Comparison of ENCODE assay signal across 17 cellular contexts in the genomic region with DNA sequence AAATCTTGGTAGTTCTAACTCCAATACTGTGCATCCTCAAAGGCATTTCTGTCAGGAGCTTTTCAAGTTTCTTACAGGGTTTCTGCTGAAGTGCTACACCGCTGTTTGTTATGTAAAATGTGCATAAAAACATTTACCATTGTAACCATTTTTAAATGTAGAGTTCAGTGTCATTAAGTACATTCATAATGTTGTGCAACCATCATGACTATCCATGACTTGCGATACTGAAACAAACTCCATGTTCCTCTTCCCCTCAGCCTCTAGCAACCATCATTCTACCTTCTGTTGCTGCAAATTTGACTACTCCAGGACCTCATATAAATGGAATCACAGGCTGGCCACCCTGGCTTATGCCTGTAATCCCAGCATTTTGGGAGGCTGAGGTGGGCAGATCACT.
"Had no signal": no experiment of that assay in that cellular context is flagged by ENCODE, and none has a peak within 500 bp of the region (broad histone marks: within the 10 kb centered on the region; RNA-seq: fewer than 3 reads in every experiment).

No MANE protein-coding gene starts in this region.

- ATAC-seq: body of pancreas; left cardiac atrium; lower lobe of right lung; naive thymus-derived CD4-positive, alpha-beta T cell; right cardiac atrium; stimulated activated naive B cell treated with anti-CD40 and anti-IgM and Interleukin-4, amounts not matched to agents 10 μg/mL and 1 μg/mL and 100 μg/mL, for 72 hours had no signal

- DNase-seq: activated CD4-positive, alpha-beta T cell treated with anti-CD3 and anti-CD28 coated beads for 4 hours; activated effector memory CD4-positive, alpha-beta T cell treated with Interleukin-2 at 50 U/mL for 16 hours; activated T-cell treated with anti-CD3 and anti-CD28 coated beads, Interleukin-2, amount 50 U/mL, for 1 hour; amniotic stem cell; body of pancreas; glutamatergic neuron; immature natural killer cell; left cardiac atrium; lower lobe of right lung; naive thymus-derived CD4-positive, alpha-beta T cell; nucleus accumbens; right cardiac atrium; stimulated activated CD4-positive, alpha-beta T cell treated with anti-CD3 and anti-CD28 coated beads, Interleukin-1b, Interleukin-23, amount 100 ng/mL, for 48 hours; stimulated activated naive B cell treated with anti-CD40 and anti-IgM and Interleukin-4, amounts not matched to agents 10 μg/mL and 1 μg/mL and 100 μg/mL, for 72 hours had no signal

- H3K9me3 ChIP-seq: body of pancreas, esophagus muscularis mucosa, lower lobe of right lung, tibial nerve, vagina had no signal

- H3K4me3 ChIP-seq: body of pancreas, esophagus muscularis mucosa, lower lobe of right lung, tibial nerve, vagina had no signal

- H3K4me1 ChIP-seq: body of pancreas, esophagus muscularis mucosa, lower lobe of right lung, vagina had no signal

- H3K27ac ChIP-seq: body of pancreas, esophagus muscularis mucosa, lower lobe of right lung, tibial nerve, vagina had no signal

- H3K27me3 ChIP-seq: body of pancreas, esophagus muscularis mucosa, tibial nerve, vagina had no signal
